Comparison of ENCODE assay signal across 34 cellular contexts in genomic region chrX:8927066-8927465, GRCh38.
"Had no signal": no experiment of that assay in that cellular context is flagged by ENCODE, and none has a peak within 500 bp of the region (broad histone marks: within the 10 kb centered on the region; RNA-seq: fewer than 3 reads in every experiment).

No MANE protein-coding gene starts in this region.

- H3K36me3 Mint-ChIP-seq: activated CD4-positive, alpha-beta memory T cell treated with anti-CD3 and anti-CD28 coated beads for 36 hours; activated CD8-positive, alpha-beta memory T cell treated with anti-CD3 and anti-CD28 coated beads, Interleukin-2, amount 10 ng/mL, durations not matched to agents 7 days and 5 days; activated naive CD4-positive, alpha-beta T cell treated with anti-CD3 and anti-CD28 coated beads, Interleukin-2, amount 50 U/mL, for 24 hours; activated naive CD8-positive, alpha-beta T cell treated with anti-CD3 and anti-CD28 coated beads for 36 hours had no signal

- H3K9me3 ChIP-seq: adrenal gland had no signal

- H3K27me3 ChIP-seq: brain microvascular endothelial cell had no signal

- H3K4me1 ChIP-seq: adrenal gland had no signal

- H3K4me3 ChIP-seq: adrenal gland, coronary artery, dorsolateral prefrontal cortex had no signal

- H3K4me1 Mint-ChIP-seq: activated CD4-positive, alpha-beta T cell treated with anti-CD3 and anti-CD28 coated beads for 36 hours; activated CD4-positive, alpha-beta T cell treated with anti-CD3 and anti-CD28 coated beads, Interleukin-2, amount 10 ng/mL, durations not matched to agents 24 days and 14 days; activated CD8-positive, alpha-beta memory T cell treated with anti-CD3 and anti-CD28 coated beads, Interleukin-2, amount 10 ng/mL, durations not matched to agents 7 days and 5 days; activated naive CD4-positive, alpha-beta T cell treated with anti-CD3 and anti-CD28 coated beads, Interleukin-2, amount 50 U/mL, for 24 hours; activated naive CD8-positive, alpha-beta T cell treated with anti-CD3 and anti-CD28 coated beads for 36 hours; activated naive CD8-positive, alpha-beta T cell treated with anti-CD3 and anti-CD28 coated beads, Interleukin-2, amount 50 U/mL, for 24 hours; central memory CD8-positive, alpha-beta T cell had no signal

- FAIRE-seq: bronchial epithelial cell, frontal cortex had no signal

- ATAC-seq: activated CD4-positive, alpha-beta T cell treated with anti-CD3 and anti-CD28 coated beads for 36 hours; activated CD8-positive, alpha-beta memory T cell treated with anti-CD3 and anti-CD28 coated beads, Interleukin-2, amount 10 ng/mL, durations not matched to agents 7 days and 5 days; activated CD8-positive, alpha-beta T cell treated with anti-CD3 and anti-CD28 coated beads, Interleukin-2, amount 10 ng/mL, durations not matched to agents 7 days and 5 days; activated naive CD8-positive, alpha-beta T cell treated with anti-CD3 and anti-CD28 coated beads, Interleukin-2, amount 50 U/mL, for 24 hours; esophagus mucosa had no signal

- H3K27me3 Mint-ChIP-seq: activated naive CD8-positive, alpha-beta T cell treated with anti-CD3 and anti-CD28 coated beads, Interleukin-2, amount 50 U/mL, for 24 hours had no signal

- DNase-seq: activated CD4-positive, alpha-beta memory T cell treated with anti-CD3 and anti-CD28 coated beads for 36 hours; activated CD4-positive, alpha-beta T cell treated with anti-CD3 and anti-CD28 coated beads for 36 hours; activated CD4-positive, alpha-beta T cell treated with anti-CD3 and anti-CD28 coated beads, Interleukin-2, amount 10 ng/mL, durations not matched to agents 24 days and 14 days; activated CD4-positive, CD25-positive, alpha-beta regulatory T cell; activated CD4-positive, CD25-positive, alpha-beta regulatory T cell treated with anti-CD3 and anti-CD28 coated beads, Interleukin-2, amount 50 U/mL, for 72 hours; activated CD8-positive, alpha-beta memory T cell treated with anti-CD3 and anti-CD28 coated beads, Interleukin-2, amount 10 ng/mL, durations not matched to agents 7 days and 5 days; activated CD8-positive, alpha-beta memory T cell treated with anti-CD3 and anti-CD28 coated beads, Interleukin-2, amount 50 U/mL, for 4 hours; activated CD8-positive, alpha-beta T cell treated with anti-CD3 and anti-CD28 coated beads, Interleukin-2, amount 10 ng/mL, durations not matched to agents 7 days and 5 days; activated effector memory CD4-positive, alpha-beta T cell treated with anti-CD3 and anti-CD28 coated beads, Interleukin-2, amount 50 U/mL, for 16 hours; activated naive CD4-positive, alpha-beta T cell treated with anti-CD3 and anti-CD28 coated beads for 36 hours; activated naive CD8-positive, alpha-beta T cell treated with anti-CD3 and anti-CD28 coated beads for 36 hours; activated naive CD8-positive, alpha-beta T cell treated with anti-CD3 and anti-CD28 coated beads, Interleukin-2, amount 50 U/mL, for 24 hours; activated T-cell treated with anti-CD3 and anti-CD28 coated beads, Interleukin-2, amount 50 U/mL, for 1 hour; activated T-cell treated with anti-CD3 and anti-CD28 coated beads, Interleukin-2, amount 50 U/mL, for 48 hours; adrenal gland; aorta; brain microvascular endothelial cell; dorsolateral prefrontal cortex; effector memory CD4-positive, alpha-beta T cell; endodermal cell; foreskin fibroblast; head of caudate nucleus; hippocampal formation; T1000 had no signal

- H3K27ac Mint-ChIP-seq: activated CD4-positive, alpha-beta memory T cell treated with anti-CD3 and anti-CD28 coated beads for 36 hours; activated CD4-positive, alpha-beta T cell treated with anti-CD3 and anti-CD28 coated beads for 36 hours; activated CD4-positive, alpha-beta T cell treated with anti-CD3 and anti-CD28 coated beads, Interleukin-2, amount 10 ng/mL, durations not matched to agents 24 days and 14 days; activated CD8-positive, alpha-beta memory T cell treated with anti-CD3 and anti-CD28 coated beads, Interleukin-2, amount 10 ng/mL, durations not matched to agents 7 days and 5 days; activated CD8-positive, alpha-beta T cell treated with anti-CD3 and anti-CD28 coated beads, Interleukin-2, amount 10 ng/mL, durations not matched to agents 7 days and 5 days; activated naive CD4-positive, alpha-beta T cell treated with anti-CD3 and anti-CD28 coated beads for 36 hours; activated naive CD4-positive, alpha-beta T cell treated with anti-CD3 and anti-CD28 coated beads, Interleukin-2, amount 50 U/mL, for 24 hours; activated naive CD8-positive, alpha-beta T cell treated with anti-CD3 and anti-CD28 coated beads for 36 hours; activated naive CD8-positive, alpha-beta T cell treated with anti-CD3 and anti-CD28 coated beads, Interleukin-2, amount 50 U/mL, for 24 hours; activated T-helper 1 cell treated with anti-CD3 and anti-CD28 coated beads, Interleukin-12 subunit alpha, Interleukin-12 subunit beta, Interleukin-2, Interleukin-4 antibody, amounts not matched to agents 30 ng/mL and 10 ng/mL and 1 ng/mL, durations not matched to agents 14 hours and 24 hours and 36 hours; activated T-helper 2 cell treated with anti-CD3 and anti-CD28 coated beads, Interferon-gamma antibody, Interleukin-2, Interleukin-4, amounts not matched to agents 10 μg/mL and 5 μg/mL and 100 μg/mL, durations not matched to agents 14 hours and 24 hours and 36 hours; dendritic cell treated with granulocyte-macrophage colony-stimulating factor and Interleukin-4, amounts not matched to agents 40 ng/mL and 50 ng/mL, for 4 days; endodermal cell; T-helper 2 cell treated with Interferon-gamma antibody and Interleukin-4, amounts not matched to agents 5 μg/mL and 100 μg/mL, for 36 hours had no signal

- H3K36me3 ChIP-seq: adrenal gland, brain microvascular endothelial cell had no signal

- H3K27ac ChIP-seq: adrenal gland, brain microvascular endothelial cell, coronary artery, dorsolateral prefrontal cortex had no signal

- H3K4me3 Mint-ChIP-seq: activated CD4-positive, alpha-beta memory T cell treated with anti-CD3 and anti-CD28 coated beads for 36 hours; activated CD4-positive, alpha-beta T cell treated with anti-CD3 and anti-CD28 coated beads for 36 hours; activated CD4-positive, alpha-beta T cell treated with anti-CD3 and anti-CD28 coated beads, Interleukin-2, amount 10 ng/mL, durations not matched to agents 24 days and 14 days; activated CD8-positive, alpha-beta memory T cell treated with anti-CD3 and anti-CD28 coated beads, Interleukin-2, amount 10 ng/mL, durations not matched to agents 7 days and 5 days; activated CD8-positive, alpha-beta T cell treated with anti-CD3 and anti-CD28 coated beads, Interleukin-2, amount 10 ng/mL, durations not matched to agents 7 days and 5 days; activated naive CD4-positive, alpha-beta T cell treated with anti-CD3 and anti-CD28 coated beads for 36 hours; activated naive CD4-positive, alpha-beta T cell treated with anti-CD3 and anti-CD28 coated beads, Interleukin-2, amount 50 U/mL, for 24 hours; activated naive CD8-positive, alpha-beta T cell treated with anti-CD3 and anti-CD28 coated beads for 36 hours; activated naive CD8-positive, alpha-beta T cell treated with anti-CD3 and anti-CD28 coated beads, Interleukin-2, amount 50 U/mL, for 24 hours; activated T-helper 1 cell treated with anti-CD3 and anti-CD28 coated beads, Interleukin-12 subunit alpha, Interleukin-12 subunit beta, Interleukin-2, Interleukin-4 antibody, amounts not matched to agents 30 ng/mL and 10 ng/mL and 1 ng/mL, durations not matched to agents 14 hours and 24 hours and 36 hours; central memory CD8-positive, alpha-beta T cell; dendritic cell treated with granulocyte-macrophage colony-stimulating factor and Interleukin-4, amounts not matched to agents 40 ng/mL and 50 ng/mL, for 4 days; endodermal cell; T-helper 2 cell treated with Interferon-gamma antibody and Interleukin-4, amounts not matched to agents 5 μg/mL and 100 μg/mL, for 36 hours had no signal
